8 cellular contexts compared by ENCODE assay signal in the genomic region with DNA sequence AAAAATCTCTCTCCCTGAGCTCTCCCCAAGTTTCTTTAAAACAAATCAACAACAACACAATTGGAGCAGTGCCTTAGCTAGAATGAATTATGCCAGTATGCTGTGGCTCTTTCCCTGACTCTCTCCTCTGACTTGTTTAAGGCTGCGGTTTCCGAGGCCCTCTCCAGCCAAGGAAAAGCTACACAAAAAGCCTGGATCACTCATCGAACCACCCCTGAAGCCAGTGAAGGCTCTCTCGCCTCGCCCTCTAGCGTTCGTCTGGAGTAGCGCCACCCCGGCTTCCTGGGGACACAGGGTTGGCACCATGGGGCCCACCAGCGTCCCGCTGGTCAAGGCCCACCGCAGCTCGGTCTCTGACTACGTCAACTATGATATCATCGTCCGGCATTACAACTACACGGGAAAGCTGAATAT. TPM values are rescaled to one million over a fixed set of nuclear protein-coding genes. Genes with fewer than 3 reads are reported as not detected.
DNase-seq lines count a peak whose midpoint lies in the region; ATAC-seq and TF ChIP-seq lines count a peak whose summit lies in the region.

No MANE protein-coding gene starts in this region.

- H2BK15ac ChIP-seq in H9 (ENCODE audit: low read depth, low read length) = no peak overlapping the region

- H3K36me3 ChIP-seq in mammary epithelial cell (ENCODE audit: insufficient read depth, low read length) (peaks cover 3% of the 10 kb centered on the region), spleen (peaks cover 0 to 49% (median 13%) of the 10 kb centered on the region in 6 donors)

- H3K4me1 ChIP-seq in H9 (ENCODE audit: insufficient read depth, low read length) (peaks cover 2% of the 10 kb centered on the region; the same call in 1 of the 2 replicates), mammary epithelial cell (ENCODE audit: insufficient read depth, low read length) (peaks cover 12% of the 10 kb centered on the region), spleen (peaks cover 6 to 98% (median 78%) of the 10 kb centered on the region in 6 donors)

- no peak for TF ChIP-seq POLR2A in spleen (IDR thresholded peaks at IDR 0.05)

- H2AK5ac ChIP-seq in H9 (ENCODE audit: insufficient read length, low read length) = no peak overlapping the region

- H3K4me2 ChIP-seq in H9 (ENCODE audit: insufficient read depth, insufficient read length, low read length) (peak overlapping the region; percentile 67), mammary epithelial cell (ENCODE audit: insufficient read depth, low read depth, low read length) (peak overlapping the region; percentile 98)

- H3K79me1 ChIP-seq in H9 (ENCODE audit: insufficient read depth, low read depth, low read length, poor library complexity, severe bottlenecking) = no peaks in the 10 kb centered on the region

- H3K27ac ChIP-seq in H9 (ENCODE audit: insufficient read length, low read depth, low read length) (no peak overlapping the region), mammary epithelial cell (ENCODE audit: insufficient read depth, low read depth, low read length) (peak overlapping the region; percentile 34), spleen (peak overlapping the region; percentile 80 to 99 (median 94))

- no peak overlapping the region for H2BK120ac ChIP-seq in H9 (ENCODE audit: low read depth, low read length, poor library complexity, severe bottlenecking)

- H2BK20ac ChIP-seq in H9 (ENCODE audit: low read depth, low read length, poor library complexity, severe bottlenecking) = no peak overlapping the region

- H3K18ac ChIP-seq in H9 (ENCODE audit: insufficient read length, low read depth, low read length) = no peak overlapping the region

- H3K4ac ChIP-seq in H9 (ENCODE audit: low read depth, low read length) = no peak overlapping the region

- no CpG with 5 or more reads among the region's 17 CpGs for WGBS in H9 (ENCODE audit: extremely low coverage, insufficient read length, low lambda C conversion rate)
- WGBS in mammary epithelial cell (ENCODE audit: low coverage, missing lambda C conversion rate) = 5% methylated on average over 15 of the region's 17 CpGs
- 4 to 8% (median 5%) methylated on average over 17 of the region's 17 CpGs for whole genome bisulfite sequencing in spleen, 5 donors

- H4K20me1 ChIP-seq in H9 (ENCODE audit: control insufficient read depth, insufficient read depth, insufficient read length) (no peaks in the 10 kb centered on the region), mammary epithelial cell (ENCODE audit: insufficient read depth, low read length) (no peaks in the 10 kb centered on the region)

- no peak overlapping the region for H2BK12ac ChIP-seq in H9 (ENCODE audit: insufficient read length, low read depth, low read length)

- ATAC-seq in activated B cell treated with CpG ODN at 0.5 μM for 24 hours (ENCODE audit: low read depth) (peak; percentile 28), GM18858 (IDR thresholded peaks at IDR 0.05; ENCODE audit: unreplicated experiment) (no peak)

- intact Hi-C loops in activated B cell treated with CpG ODN at 0.5 μM for 24 hours (cut with micrococcal nuclease) (loop anchor here (1.0 to 5.0 kb wide), 6 partner anchors 9 to 317 kb away; no protein-coding TSS in a partner anchor), mammary epithelial cell (cut with micrococcal nuclease) (loop anchor here (1.0 to 5.0 kb wide), 5 partner anchors 50 to 317 kb away; no protein-coding TSS in a partner anchor), spleen (cut with DNase I; ENCODE audit: low total_unique reads) (no loop called here)

- no peak overlapping the region for H4K8ac ChIP-seq in H9 (replicated peaks; ENCODE audit: insufficient read length, low read depth, low read length)

- H3K27me3 Mint-ChIP-seq in H9 (ENCODE audit: low read depth) (peaks cover 58% of the 10 kb centered on the region), activated B cell treated with CpG ODN at 0.5 μM for 24 hours (no peaks in the 10 kb centered on the region)

- H4K91ac ChIP-seq in H9 (ENCODE audit: insufficient read length, low read depth, low read length) = no peak overlapping the region

- H3K9me3 ChIP-seq in H9 (ENCODE audit: control insufficient read depth, low read depth, low read length) = no peaks in the 10 kb centered on the region
- H3K9me3 ChIP-seq in mammary epithelial cell (replicated peaks; ENCODE audit: insufficient read depth, low read length) = no peaks in the 10 kb centered on the region
- no peaks in the 10 kb centered on the region for H3K9me3 ChIP-seq in spleen

- peak; percentile 89 for TF ChIP-seq CTCF in H9 (conservative IDR thresholded peaks at IDR 0.05)
- TF ChIP-seq CTCF in activated B cell treated with CpG ODN at 0.5 μM for 24 hours (IDR thresholded peaks at IDR 0.05) = peak; percentile 58
- peak; percentile 97 to 98 for TF ChIP-seq CTCF in mammary epithelial cell (conservative IDR thresholded peaks at IDR 0.05 in 1 of 2, IDR thresholded peaks at IDR 0.05 in 1 of 2; ENCODE audit: extremely low read depth in 1 of 2, insufficient read depth in 1 of 2, low read depth in 1 of 2, low read length in 2 of 2)
- peak; percentile 83 to 95 (median 93) for TF ChIP-seq CTCF in spleen (IDR thresholded peaks at IDR 0.05 in 8 of 11, conservative IDR thresholded peaks at IDR 0.05 in 3 of 11)

- H3K36me3 Mint-ChIP-seq in H9 (ENCODE audit: insufficient read depth in 1 of 3, low read depth in 3 of 3) = peaks cover 0 to 11% (median 5%) of the 10 kb centered on the region in 3 experiments; a peak in 5 of 7 replicates
- H3K36me3 Mint-ChIP-seq in activated B cell treated with CpG ODN at 0.5 μM for 24 hours (ENCODE audit: low read depth) = peaks cover 71% of the 10 kb centered on the region

- DNase-seq in DMS153 (lab: John Stamatoyannopoulos, UW) (peak; percentile 11), H9 (peak; percentile 88), NCI-H146 (lab: John Stamatoyannopoulos, UW) (peak; percentile 56), activated B cell treated with CpG ODN at 0.5 μM for 24 hours (peak; percentile 78), mammary epithelial cell (peak; percentile 83), iris pigment epithelial cell (ENCODE audit: low read depth) (peak; percentile 90), spleen (peak; percentile 97)

- no peak overlapping the region for H3T11ph ChIP-seq in H9 (ENCODE audit: low read length)

- H3K23ac ChIP-seq in H9 (ENCODE audit: insufficient read length, low read depth, low read length) = no peak overlapping the region

- no peaks in the 10 kb centered on the region for H3K9me3 Mint-ChIP-seq in H9
- no peaks in the 10 kb centered on the region for H3K9me3 Mint-ChIP-seq in activated B cell treated with CpG ODN at 0.5 μM for 24 hours

- H3K14ac ChIP-seq in H9 (ENCODE audit: insufficient read depth, low read length) = no peak overlapping the region

- H3K27ac Mint-ChIP-seq in H9 (0 out of 7 replicates have a peak overlapping the region, but pooled peaks of 1 of the 3 experiments have one; percentile 56), activated B cell treated with CpG ODN at 0.5 μM for 24 hours (peak overlapping the region; percentile 98)

- H3K4me1 Mint-ChIP-seq in H9 (peaks cover 24 to 29% of the 10 kb centered on the region in 2 experiments), activated B cell treated with CpG ODN at 0.5 μM for 24 hours (peaks cover 70% of the 10 kb centered on the region)

- H3K56ac ChIP-seq in H9 (ENCODE audit: insufficient read length, low read depth, low read length) = no peak overlapping the region

- H3K4me3 Mint-ChIP-seq in H9 (peak overlapping the region; percentile 12 to 69; a peak in 4 of 5 replicates), activated B cell treated with CpG ODN at 0.5 μM for 24 hours (peak overlapping the region; percentile 98)

- H3K4me3 ChIP-seq in mammary epithelial cell (replicated peaks in 1 of 3; ENCODE audit: insufficient read depth in 1 of 3, low read depth in 2 of 3, low read length in 3 of 3) (peak overlapping the region in 2 of 3 experiments; percentile 36 to 87), spleen (peak overlapping the region; percentile 54 to 90 (median 66))

- POLR2A ChIA-PET in activated B cell treated with CpG ODN at 0.5 μM for 24 hours (lab: Charles Lee) = interaction anchor here (0.5 to 5.7 kb wide), 24 partner anchors 9 to 1200 kb away, joined by 3 to 154 read pairs (median 7); partner anchors contain the start of gene DPH5

- H2AFZ ChIP-seq in H9 (ENCODE audit: low read length) (no peak overlapping the region), mammary epithelial cell (ENCODE audit: low read depth, low read length) (peak overlapping the region; percentile 10)

- no peak overlapping the region for H4K5ac ChIP-seq in H9 (ENCODE audit: insufficient read length, low read depth, low read length)

- H3K79me2 ChIP-seq in H9 (ENCODE audit: insufficient read depth, low read length) (no peaks in the 10 kb centered on the region), mammary epithelial cell (ENCODE audit: insufficient read depth, low read length) (peaks cover 31% of the 10 kb centered on the region)

- in situ Hi-C loops in mammary epithelial cell (cut with MboI; ENCODE audit: low sequenced_read_pairs in 2 of 2) = loop anchor here in 1 of 2 donors (10.0 kb wide), 1 partner anchor 214 kb away; the partner anchor contains the start of gene DPH5

- H3K9ac ChIP-seq in H9 (ENCODE audit: extremely low read depth, insufficient read length, low read length) (no peak overlapping the region), mammary epithelial cell (ENCODE audit: insufficient read depth, low read length) (no peak overlapping the region)

- CTCF ChIA-PET in activated B cell treated with CpG ODN at 0.5 μM for 24 hours (lab: Charles Lee) = interaction anchor here (0.6 to 7.0 kb wide), 44 partner anchors 9 to 316 kb away, joined by 3 to 96 read pairs (median 4); partner anchors contain the start of gene DPH5
- CTCF ChIA-PET in mammary epithelial cell (lab: Charles Lee; ENCODE audit: low non-redundant PET) = interaction anchor here (0.6 to 0.7 kb wide), 3 partner anchors 21 to 315 kb away, joined by 3 to 7 read pairs (median 3); no protein-coding TSS in a partner anchor

- H3K27me3 ChIP-seq in H9 (ENCODE audit: insufficient read depth, low read length) = peaks cover 14% of the 10 kb centered on the region; the same call in 1 of the 2 replicates
- H3K27me3 ChIP-seq in mammary epithelial cell (ENCODE audit: insufficient read depth, low read length) = no peaks in the 10 kb centered on the region
- peaks cover 0 to 34% (median 0%) of the 10 kb centered on the region in 7 donors for H3K27me3 ChIP-seq in spleen (replicated peaks in 1 of 7)

- dilution Hi-C loops in mammary epithelial cell (cut with HindIII; ENCODE audit: low sequenced_read_pairs) = no loop called here

- H2BK5ac ChIP-seq in H9 (ENCODE audit: insufficient read length, low read length) = no peak overlapping the region

- no TSS peak for BruUV-seq in mammary epithelial cell (replicated peaks; lab: Mats Ljungman, UMichigan)

- peaks cover 27% of the 10 kb centered on the region for H3K23me2 ChIP-seq in H9 (ENCODE audit: insufficient read length, low read depth, low read length, poor library complexity, severe bottlenecking)

RNA-seq across cellular contexts. Expression of gene S1PR1, which starts 1.9 kb away (rescaled TPM):
- total RNA-seq in H9 (2021) (0.24 and 0.26 TPM in 2 replicates), activated B cell treated with CpG ODN at 0.5 μM for 24 hours (77.7 and 85.2 TPM in 2 replicates), mammary epithelial cell (1 to 10 TPM; 3.7 to 4.2 TPM), spleen (100 to 1,000 TPM in 6 of 7 donors, 10 to 100 TPM in 1; 83.9 to 219 (median 158) TPM)
- polyA plus RNA-seq in mammary epithelial cell (11.5 TPM), spleen (10 to 100 TPM; 42.5 to 53.9 (median 45.4) TPM)
- polyA minus RNA-seq in mammary epithelial cell = 16.4 TPM

Comparison
In these comparisons a context has a peak if more than half of its experiments do, and no peak if none do; other contexts are left out.
1. DNase-seq: peak in every context shown above with its lines; median percentile 97 in spleen; 90 in iris pigment epithelial cell; 88 in H9; 83 in mammary epithelial cell; 78 in activated B cell treated with CpG ODN at 0.5 μM for 24 hours; 56 in NCI-H146; 11 in DMS153.
2. RNA of gene S1PR1, which starts 1.9 kb away (total RNA-seq): 83.9 to 219 TPM in spleen and 77.7 to 85.2 TPM in activated B cell treated with CpG ODN at 0.5 μM for 24 hours; 3.7 to 4.2 TPM in mammary epithelial cell and 0.24 to 0.26 TPM in H9; every median in the first group is over 10 times any median in the second.
3. Peak in every context shown above with its lines, with median percentiles within 50 percentile points of each other: CTCF ChIP-seq.